In the genomic region with DNA sequence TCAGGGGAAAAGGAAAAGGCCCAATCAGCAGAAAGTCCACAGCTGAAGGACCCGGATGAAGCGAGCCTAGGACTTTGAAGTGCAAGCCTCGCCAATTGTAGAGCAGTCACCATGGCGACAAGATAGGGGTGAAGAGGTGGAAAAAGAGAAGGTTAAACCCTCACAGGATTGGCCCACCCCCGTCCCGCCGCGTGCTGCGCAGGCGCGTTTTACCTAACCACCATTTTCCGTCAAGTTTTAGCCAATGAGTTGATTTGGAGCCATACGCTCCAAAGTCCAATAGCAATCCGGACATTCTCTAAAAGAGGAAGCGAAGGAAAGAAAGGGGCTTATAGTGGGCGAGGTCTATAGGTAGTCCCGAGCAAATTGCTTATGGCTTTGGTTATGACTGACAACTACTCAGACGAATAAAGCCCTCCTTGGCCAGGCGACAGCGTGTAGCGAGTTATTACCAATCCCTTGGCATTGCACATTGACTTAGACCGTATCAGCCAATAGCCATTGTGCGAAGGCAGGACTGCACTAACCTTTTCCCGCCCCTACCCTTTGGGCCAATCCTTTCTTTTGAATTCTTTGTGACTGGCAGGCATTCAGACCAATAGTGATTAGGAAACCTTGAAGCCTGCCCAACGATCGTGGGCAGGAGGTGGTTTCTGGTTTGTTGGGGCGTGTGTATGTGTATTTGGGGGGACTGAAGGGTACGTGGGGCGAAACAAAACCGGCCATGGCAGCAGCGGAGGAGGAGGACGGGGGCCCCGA, we compare ENCODE assay signal across 8 cellular contexts. TPM values are rescaled to one million over a fixed set of nuclear protein-coding genes. Genes with fewer than 3 reads are reported as not detected.
DNase-seq lines count a peak whose midpoint lies in the region; ATAC-seq and TF ChIP-seq lines count a peak whose summit lies in the region.

Gene RNF5 (plus strand): TSS at position 618 of the 759 bp plus-strand sequence. CDS start 107 bp downstream, at position 725.

- H3K27ac ChIP-seq in ovary (peak within 1 kb of the TSS; percentile 93 to 99), tibial artery (peak within 1 kb of the TSS; percentile 95 to 96)

- H3K4me1 ChIP-seq in ovary (ENCODE audit: insufficient read depth) (peaks cover 6% of the 10 kb centered on the region), tibial artery (peaks cover 0 to 54% (median 39%) of the 10 kb centered on the region in 4 donors)

- peak; percentile 93 for DNase-seq in GM10266 (ENCODE audit: extremely low spot score)
- peak; percentile 98 for DNase-seq in NCI-H128 (lab: John Stamatoyannopoulos, UW; ENCODE audit: unreplicated experiment)
- peak; percentile 100 for DNase-seq in SW 1271 (lab: John Stamatoyannopoulos, UW)
- peak; percentile 84 for DNase-seq in activated naive CD8-positive, alpha-beta T cell treated with anti-CD3 and anti-CD28 coated beads, Interleukin-2, amount 50 U/mL, for 16 hours (ENCODE audit: low read depth, low spot score)
- peak; percentile 96 for DNase-seq in Right ventricle myocardium inferior (ENCODE audit: missing footprints)
- peak; percentile 92 to 99 (median 97) for DNase-seq in ovary
- peak; percentile 99 for DNase-seq in tibial artery

- H3K4me3 ChIP-seq in ovary (peak within 1 kb of the TSS; percentile 70), tibial artery (peak within 1 kb of the TSS; percentile 80 to 95)

- TF ChIP-seq EP300 in ovary (IDR thresholded peaks at IDR 0.05) = peak; percentile 67

- H3K27me3 ChIP-seq in ovary = no peaks in the 10 kb centered on the region
- H3K27me3 ChIP-seq in tibial artery = no peaks in the 10 kb centered on the region

- no peaks in the 10 kb centered on the region for H3K9me3 ChIP-seq in ovary
- H3K9me3 ChIP-seq in tibial artery = no peaks in the 10 kb centered on the region

- ATAC-seq in HG02678 (IDR thresholded peaks at IDR 0.05; ENCODE audit: unreplicated experiment) = peak; percentile 79
- peak; percentile 88 for ATAC-seq in Right ventricle myocardium inferior

- peak; percentile 49 for TF ChIP-seq POLR2A in ovary (IDR thresholded peaks at IDR 0.05)

- intact Hi-C loops in Right ventricle myocardium inferior (cut with DNase I) = loop anchor here (1.0 to 10.0 kb wide), 3 partner anchors 17 to 513 kb away; partner anchors contain the start of genes ATF6B, C6orf47, CSNK2B and GPANK1
- intact Hi-C loops in ovary (cut with DNase I) = no loop called here
- intact Hi-C loops in tibial artery (cut with DNase I; ENCODE audit: low total_unique reads) = no loop called here

- H3K36me3 ChIP-seq in ovary (no peaks in the 10 kb centered on the region), tibial artery (peaks cover 8 to 35% (median 19%) of the 10 kb centered on the region in 3 donors)

- WGBS in ovary, 3 donors = 0 to 1% (median 0%) methylated on average over 33 of the region's 33 CpGs

- TF ChIP-seq CTCF in GM10266 (IDR thresholded peaks at IDR 0.05; ENCODE audit: control insufficient read depth, insufficient read depth, low read depth, missing control alignments) = no peak
- no peak for TF ChIP-seq CTCF in ovary (IDR thresholded peaks at IDR 0.05)
- peak in 1 of 2 experiments; percentile 19 for TF ChIP-seq CTCF in tibial artery (IDR thresholded peaks at IDR 0.05)

RNA-seq across cellular contexts. Expression of gene RNF5, which starts in this region (rescaled TPM):
- total RNA-seq in Right ventricle myocardium inferior (97.5 TPM), ovary (10 to 100 TPM; 49.2 to 81.6 (median 75.4) TPM)
- polyA plus RNA-seq in ovary = 100 to 1,000 TPM in 1 of 2 donors, 10 to 100 TPM in 1; 88.6 to 103 TPM

Comparison
In these comparisons a context has a peak if more than half of its experiments do, and no peak if none do; other contexts are left out.
1. Peak in every context shown above with its lines: DNase-seq, ATAC-seq, H3K4me3 ChIP-seq and H3K27ac ChIP-seq.